ENCODE assay signal across 11 cellular contexts in the genomic region with DNA sequence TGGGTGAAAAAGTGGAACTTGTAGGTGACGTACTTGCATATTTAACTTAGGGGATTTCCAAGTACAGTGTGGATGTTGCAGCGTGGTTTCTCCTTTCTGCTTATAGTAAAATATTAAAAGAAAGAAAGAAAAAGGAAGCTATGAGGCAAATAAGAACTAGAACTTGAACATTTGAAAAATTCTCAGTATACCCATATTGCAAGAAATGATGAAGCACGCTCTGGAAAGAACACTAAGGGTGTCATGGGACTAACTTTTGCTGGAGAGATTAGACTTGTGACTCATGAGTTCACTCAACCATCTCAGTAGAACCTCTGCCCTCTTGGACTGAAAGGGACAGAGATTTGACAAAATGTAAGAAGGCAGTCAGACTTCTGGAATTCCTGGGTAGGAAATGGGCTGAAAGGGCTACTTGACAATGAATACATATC.
DNase-seq lines count a peak whose midpoint lies in the region; ATAC-seq and TF ChIP-seq lines count a peak whose summit lies in the region.
"Had no signal": no experiment of that assay in that cellular context is flagged by ENCODE, and none has a peak within 500 bp of the region (broad histone marks: within the 10 kb centered on the region; RNA-seq: fewer than 3 reads in every experiment).

No MANE protein-coding gene starts in this region.

- POLR2A ChIA-PET in HEK293T (lab: Yijun Ruan, JAX) = no interaction called here

- no peak overlapping the region for H3K27ac Mint-ChIP-seq in progenitor cell of endocrine pancreas
- no peak overlapping the region for H3K27ac Mint-ChIP-seq in mesothelial cell of epicardium
- H3K27ac Mint-ChIP-seq: activated naive CD4-positive, alpha-beta T cell treated with anti-CD3 and anti-CD28 coated beads, Interleukin-2, amount 50 U/mL, for 24 hours; type B pancreatic cell had no signal

- peak; percentile 94 for ATAC-seq in GM18858 (IDR thresholded peaks at IDR 0.05; ENCODE audit: unreplicated experiment)
- peak; percentile 92 for ATAC-seq in HG02571 (IDR thresholded peaks at IDR 0.05; ENCODE audit: unreplicated experiment)
- peak; percentile 88 for ATAC-seq in HG03571 (IDR thresholded peaks at IDR 0.05; ENCODE audit: unreplicated experiment)

- H3K4me3 Mint-ChIP-seq in progenitor cell of endocrine pancreas (ENCODE audit: low read depth) (no peak overlapping the region), mesothelial cell of epicardium (no peak overlapping the region)
- H3K4me3 Mint-ChIP-seq: activated naive CD4-positive, alpha-beta T cell treated with anti-CD3 and anti-CD28 coated beads, Interleukin-2, amount 50 U/mL, for 24 hours; type B pancreatic cell had no signal

- CTCF ChIA-PET in HEK293T (lab: Yijun Ruan, JAX) = no interaction called here

- no peaks in the 10 kb centered on the region for H3K27me3 Mint-ChIP-seq in progenitor cell of endocrine pancreas
- H3K27me3 Mint-ChIP-seq in mesothelial cell of epicardium (ENCODE audit: low read depth) = no peaks in the 10 kb centered on the region
- H3K27me3 Mint-ChIP-seq: activated naive CD4-positive, alpha-beta T cell treated with anti-CD3 and anti-CD28 coated beads, Interleukin-2, amount 50 U/mL, for 24 hours; type B pancreatic cell had no signal

- H3K9me3 Mint-ChIP-seq in progenitor cell of endocrine pancreas (ENCODE audit: low read depth) (no peaks in the 10 kb centered on the region), mesothelial cell of epicardium (no peaks in the 10 kb centered on the region)
- H3K9me3 Mint-ChIP-seq: type B pancreatic cell had no signal

- peak; percentile 34 for DNase-seq in iris pigment epithelial cell (ENCODE audit: low read depth)
- no peak for DNase-seq in HEK293T (ENCODE audit: extremely low spot score)
- DNase-seq in mucosa of gallbladder (ENCODE audit: low spot score) = no peak
- no peak for DNase-seq in progenitor cell of endocrine pancreas (ENCODE audit: low spot score, unreplicated experiment)
- no peak for DNase-seq in mesothelial cell of epicardium (ENCODE audit: low spot score in 2 of 2, unreplicated experiment in 2 of 2)
- DNase-seq: T-helper 1 cell had no signal

- H3K4me1 Mint-ChIP-seq in progenitor cell of endocrine pancreas (ENCODE audit: low read depth) (peaks cover 4% of the 10 kb centered on the region), mesothelial cell of epicardium (peaks cover 21% of the 10 kb centered on the region)
- H3K4me1 Mint-ChIP-seq: activated naive CD4-positive, alpha-beta T cell treated with anti-CD3 and anti-CD28 coated beads, Interleukin-2, amount 50 U/mL, for 24 hours had no signal

- TF ChIP-seq CTCF in progenitor cell of endocrine pancreas (IDR thresholded peaks at IDR 0.05; ENCODE audit: unreplicated experiment) (no peak), mesothelial cell of epicardium (IDR thresholded peaks at IDR 0.05; ENCODE audit: unreplicated experiment) (no peak)

- no peaks in the 10 kb centered on the region for H3K36me3 Mint-ChIP-seq in progenitor cell of endocrine pancreas (ENCODE audit: insufficient read depth)
- H3K36me3 Mint-ChIP-seq in mesothelial cell of epicardium = no peaks in the 10 kb centered on the region
- H3K36me3 Mint-ChIP-seq: activated naive CD4-positive, alpha-beta T cell treated with anti-CD3 and anti-CD28 coated beads, Interleukin-2, amount 50 U/mL, for 24 hours; type B pancreatic cell had no signal

TF ChIP-seq in HEK293T, 16 proteins besides CTCF, POLR2A, EP300 and RAD21:
- TF ChIP-seq, protein P1, sequence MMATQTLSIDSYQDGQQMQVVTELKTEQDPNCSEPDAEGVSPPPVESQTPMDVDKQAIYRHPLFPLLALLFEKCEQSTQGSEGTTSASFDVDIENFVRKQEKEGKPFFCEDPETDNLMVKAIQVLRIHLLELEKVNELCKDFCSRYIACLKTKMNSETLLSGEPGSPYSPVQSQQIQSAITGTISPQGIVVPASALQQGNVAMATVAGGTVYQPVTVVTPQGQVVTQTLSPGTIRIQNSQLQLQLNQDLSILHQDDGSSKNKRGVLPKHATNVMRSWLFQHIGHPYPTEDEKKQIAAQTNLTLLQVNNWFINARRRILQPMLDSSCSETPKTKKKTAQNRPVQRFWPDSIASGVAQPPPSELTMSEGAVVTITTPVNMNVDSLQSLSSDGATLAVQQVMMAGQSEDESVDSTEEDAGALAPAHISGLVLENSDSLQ (IDR thresholded peaks at IDR 0.05) = no peak
- TF ChIP-seq ZNF384 (IDR thresholded peaks at IDR 0.05) = no peak
- no peak for TF ChIP-seq FOXK2 (IDR thresholded peaks at IDR 0.05)
- no peak for TF ChIP-seq ARNT (IDR thresholded peaks at IDR 0.05)
- TF ChIP-seq ELF4 (IDR thresholded peaks at IDR 0.05) = no peak
- no peak for TF ChIP-seq SUZ12 (IDR thresholded peaks at IDR 0.05)
- no peak for TF ChIP-seq L3MBTL2 (conservative IDR thresholded peaks at IDR 0.05)
- no peak for TF ChIP-seq LEF1 (IDR thresholded peaks at IDR 0.05; ENCODE audit: borderline replicate concordance)
- TF ChIP-seq FOXM1 (IDR thresholded peaks at IDR 0.05; ENCODE audit: borderline replicate concordance) = no peak
- no peak for TF ChIP-seq FOXA1 (IDR thresholded peaks at IDR 0.05)
- TF ChIP-seq SP1 (IDR thresholded peaks at IDR 0.05) = no peak
- TF ChIP-seq BHLHE40 (IDR thresholded peaks at IDR 0.05; ENCODE audit: borderline replicate concordance) = no peak
- no peak for TF ChIP-seq HDGF (IDR thresholded peaks at IDR 0.05; ENCODE audit: borderline replicate concordance)
- TF ChIP-seq CTBP1 (IDR thresholded peaks at IDR 0.05; ENCODE audit: borderline replicate concordance) = no peak
- TF ChIP-seq NFRKB (IDR thresholded peaks at IDR 0.05) = no peak
- no peak for TF ChIP-seq TARDBP (IDR thresholded peaks at IDR 0.05)
TF ChIP-seq in HEK293T: peak in this region for 0.
